In genomic region chr20:4181956-4182945, GRCh38 we compare ENCODE assay signal across 28 cellular contexts.
"Had no signal": no experiment of that assay in that cellular context is flagged by ENCODE, and none has a peak within 500 bp of the region (broad histone marks: within the 10 kb centered on the region; RNA-seq: fewer than 3 reads in every experiment).

No MANE protein-coding gene starts in this region.

- H3K36me3 Mint-ChIP-seq: immature natural killer cell had no signal

- FAIRE-seq: astrocyte had no signal

- H3K36me3 ChIP-seq: neutrophil, uterus had no signal

- H3K4me3 Mint-ChIP-seq: activated CD4-positive, alpha-beta memory T cell treated with anti-CD3 and anti-CD28 coated beads for 36 hours; activated CD4-positive, alpha-beta T cell treated with anti-CD3 and anti-CD28 coated beads, Interleukin-2, amount 10 ng/mL, durations not matched to agents 24 days and 14 days; activated T-cell treated with anti-CD3 and anti-CD28 coated beads, Interleukin-2, amount 50 U/mL, for 24 hours; endodermal cell; immature natural killer cell; nephron; stimulated activated naive B cell treated with anti-CD40 and anti-IgM and Interleukin-4, amounts not matched to agents 10 μg/mL and 1 μg/mL and 100 μg/mL, for 72 hours had no signal

- H3K4me3 ChIP-seq: esophagus muscularis mucosa, heart left ventricle, lung, ovary, prostate gland, smooth muscle cell, tibial nerve, uterus had no signal

- ATAC-seq: foreskin keratinocyte; stimulated activated naive B cell treated with anti-CD40 and anti-IgM and Interleukin-4, amounts not matched to agents 10 μg/mL and 1 μg/mL and 100 μg/mL, for 72 hours had no signal

- H3K27me3 ChIP-seq: brain microvascular endothelial cell, esophagus muscularis mucosa, foreskin keratinocyte, heart left ventricle, neutrophil, ovary, tibial nerve, uterus had no signal

- H3K9me3 ChIP-seq: esophagus muscularis mucosa, neutrophil, ovary, prostate gland, uterus had no signal

- H3K9me3 Mint-ChIP-seq: activated CD4-positive, alpha-beta memory T cell treated with anti-CD3 and anti-CD28 coated beads for 36 hours; activated CD4-positive, alpha-beta T cell treated with anti-CD3 and anti-CD28 coated beads, Interleukin-2, amount 10 ng/mL, durations not matched to agents 24 days and 14 days; immature natural killer cell had no signal

- H3K4me1 Mint-ChIP-seq: endodermal cell; immature natural killer cell; nephron; stimulated activated naive B cell treated with anti-CD40 and anti-IgM and Interleukin-4, amounts not matched to agents 10 μg/mL and 1 μg/mL and 100 μg/mL, for 72 hours had no signal

- H3K4me2 ChIP-seq: smooth muscle cell had no signal

- H3K27ac ChIP-seq: brain microvascular endothelial cell, esophagus muscularis mucosa, foreskin keratinocyte, heart left ventricle, neutrophil, ovary, prostate gland, tibial nerve, uterus had no signal

- H3K27ac Mint-ChIP-seq: activated CD4-positive, alpha-beta memory T cell treated with anti-CD3 and anti-CD28 coated beads for 36 hours; activated CD4-positive, alpha-beta T cell treated with anti-CD3 and anti-CD28 coated beads, Interleukin-2, amount 10 ng/mL, durations not matched to agents 24 days and 14 days; activated T-cell treated with anti-CD3 and anti-CD28 coated beads, Interleukin-2, amount 50 U/mL, for 24 hours; endodermal cell; immature natural killer cell; nephron; stimulated activated naive B cell treated with anti-CD40 and anti-IgM and Interleukin-4, amounts not matched to agents 10 μg/mL and 1 μg/mL and 100 μg/mL, for 72 hours had no signal

- DNase-seq: activated CD4-positive, alpha-beta memory T cell treated with anti-CD3 and anti-CD28 coated beads for 36 hours; activated CD4-positive, alpha-beta T cell treated with anti-CD3 and anti-CD28 coated beads, Interleukin-2, amount 10 ng/mL, durations not matched to agents 24 days and 14 days; activated CD4-positive, CD25-positive, alpha-beta regulatory T cell treated with anti-CD3 and anti-CD28 coated beads, Interleukin-2, amount 50 U/mL, for 72 hours; activated CD8-positive, alpha-beta memory T cell treated with anti-CD3 and anti-CD28 coated beads, Interleukin-2, amount 50 U/mL, for 4 hours; activated gamma-delta T cell treated with Interleukin-2 at 50 U/mL for 16 hours; activated naive CD4-positive, alpha-beta T cell treated with anti-CD3 and anti-CD28 coated beads, Interleukin-2, amount 50 U/mL, for 16 hours; activated T-cell treated with anti-CD3 and anti-CD28 coated beads, Interleukin-2, amount 50 U/mL, for 24 hours; amniotic stem cell; brain microvascular endothelial cell; endodermal cell; foreskin keratinocyte; heart left ventricle; hypothalamus; immature natural killer cell; ovary; stimulated activated CD4-positive, alpha-beta T cell treated with anti-CD3 and anti-CD28 coated beads, Interleukin-15, amount 100 ng/mL, for 24 hours; stimulated activated CD4-positive, alpha-beta T cell treated with anti-CD3 and anti-CD28 coated beads, Interleukin-2, amount 100 ng/mL, for 24 hours; stimulated activated naive B cell treated with anti-CD40 and anti-IgM and Interleukin-4, amounts not matched to agents 10 μg/mL and 1 μg/mL and 100 μg/mL, for 72 hours; T-helper 2 cell; uterus had no signal

- H3K4me1 ChIP-seq: esophagus muscularis mucosa, foreskin keratinocyte, prostate gland, tibial nerve, uterus had no signal

- H3K27me3 Mint-ChIP-seq: activated CD4-positive, alpha-beta T cell treated with anti-CD3 and anti-CD28 coated beads, Interleukin-2, amount 10 ng/mL, durations not matched to agents 24 days and 14 days; activated T-cell treated with anti-CD3 and anti-CD28 coated beads, Interleukin-2, amount 50 U/mL, for 24 hours; stimulated activated naive B cell treated with anti-CD40 and anti-IgM and Interleukin-4, amounts not matched to agents 10 μg/mL and 1 μg/mL and 100 μg/mL, for 72 hours had no signal
